ENCODE assay signal across 19 cellular contexts in the genomic region with DNA sequence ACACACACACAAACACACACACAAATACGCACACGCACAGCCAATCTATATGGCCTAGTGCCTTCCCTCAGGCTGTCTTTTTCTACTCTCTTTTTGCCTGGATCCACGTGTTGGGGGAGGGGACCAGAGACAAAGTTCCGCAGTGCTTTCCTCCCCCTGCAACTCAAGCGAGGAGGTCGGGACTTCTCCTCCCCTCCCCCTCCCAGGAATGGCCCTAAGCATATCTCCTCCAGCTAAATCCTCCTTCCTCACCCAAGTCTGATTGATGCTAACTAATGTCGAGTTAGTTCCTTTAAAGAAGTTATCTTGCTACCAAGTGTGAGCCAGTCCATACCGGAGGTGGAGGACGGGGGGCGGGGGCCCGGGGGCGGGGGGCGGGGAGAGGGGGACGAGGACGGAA.
DNase-seq lines count a peak whose midpoint lies in the region; TF ChIP-seq lines count a peak whose summit lies in the region.
"Had no signal": no experiment of that assay in that cellular context is flagged by ENCODE, and none has a peak within 500 bp of the region (broad histone marks: within the 10 kb centered on the region; RNA-seq: fewer than 3 reads in every experiment).

No MANE protein-coding gene starts in this region.

- H3K4me1 ChIP-seq in ectodermal cell (ENCODE audit: control insufficient read depth, insufficient read depth, low read length) = peaks cover 8% of the 10 kb centered on the region
- peaks cover 19% of the 10 kb centered on the region for H3K4me1 ChIP-seq in neural progenitor cell
- H3K4me1 ChIP-seq: A549; BLaER1 treated with 17β-estradiol and CSF1 and Interleukin-3, amounts not matched to agents 10 nM and 100 nM; SJSA1 had no signal

- H3K36me3 Mint-ChIP-seq in neural progenitor cell = peaks cover 4% of the 10 kb centered on the region

- H3F3A ChIP-seq in neural progenitor cell (ENCODE audit: low read depth) = peaks cover 22% of the 10 kb centered on the region

- H3K27me3 ChIP-seq in H7 (ENCODE audit: control insufficient read depth, insufficient read depth, low read length) (peaks cover 52% of the 10 kb centered on the region), ectodermal cell (ENCODE audit: control insufficient read depth, insufficient read depth, low read length, poor library complexity, severe bottlenecking) (peaks cover 37% of the 10 kb centered on the region), neural progenitor cell (peaks cover 54% of the 10 kb centered on the region)
- H3K27me3 ChIP-seq: SJSA1 had no signal

- H3K9me3 ChIP-seq in ectodermal cell (ENCODE audit: control insufficient read depth, low read length) (no peaks in the 10 kb centered on the region), iPS-18c (ENCODE audit: control insufficient read depth, insufficient read depth, low read length) (peaks cover 5% of the 10 kb centered on the region), neural progenitor cell (ENCODE audit: low read depth) (no peaks in the 10 kb centered on the region)
- H3K9me3 ChIP-seq: A549, SJSA1 had no signal

- no peak overlapping the region for H2AFZ ChIP-seq in neural progenitor cell (replicated peaks)
- H2AFZ ChIP-seq: PC-9 had no signal

- peaks cover 6% of the 10 kb centered on the region for H3K27me3 Mint-ChIP-seq in neural progenitor cell (ENCODE audit: insufficient read depth, low read depth)

- peak overlapping the region; percentile 86 for H3K4me3 Mint-ChIP-seq in neural progenitor cell

- no peak overlapping the region for H3K9ac ChIP-seq in neural progenitor cell
- H3K9ac ChIP-seq: BLaER1 treated with 17β-estradiol and CSF1 and Interleukin-3, amounts not matched to agents 10 nM and 100 nM had no signal

- H3K4me2 ChIP-seq in neural progenitor cell = peak overlapping the region; percentile 80
- H3K4me2 ChIP-seq: A549; BLaER1 treated with 17β-estradiol and CSF1 and Interleukin-3, amounts not matched to agents 10 nM and 100 nM; PC-9 had no signal

- no peak for TF ChIP-seq CTCF in neural progenitor cell (IDR thresholded peaks at IDR 0.05)
- no peak for TF ChIP-seq CTCF in RWPE1 (conservative IDR thresholded peaks at IDR 0.05; ENCODE audit: low read depth)

- H3K36me3 ChIP-seq in H7 (replicated peaks; ENCODE audit: control insufficient read depth, insufficient read depth, low read length) (no peaks in the 10 kb centered on the region), ectodermal cell (ENCODE audit: control insufficient read depth, insufficient read depth, low read length) (no peaks in the 10 kb centered on the region), neural progenitor cell (no peaks in the 10 kb centered on the region)
- H3K36me3 ChIP-seq: BLaER1 treated with 17β-estradiol and CSF1 and Interleukin-3, amounts not matched to agents 10 nM and 100 nM; SJSA1 had no signal

- H3K27ac Mint-ChIP-seq in neural progenitor cell = peak overlapping the region; percentile 3

- POLR2A ChIA-PET in RWPE1 (lab: Yijun Ruan, JAX; ENCODE audit: low non-redundant PET) = no interaction called here

- DNase-seq in H7 = peak; percentile 88
- peak; percentile 58 for DNase-seq in neural progenitor cell (ENCODE audit: low spot score)
- DNase-seq in RWPE1 (ENCODE audit: low spot score) = no peak
- no peak for DNase-seq in G401 (ENCODE audit: low spot score)
- DNase-seq in inferior parietal cortex (ENCODE audit: extremely low spot score) = no peak
- no peak for DNase-seq in CD1c-positive myeloid dendritic cell (ENCODE audit: extremely low spot score)
- DNase-seq: DMS79 treated with DMSO at 0.1 percent for 48 hours, GF-D8, KBM-7, NCI-H1417 treated with DMSO at 0.1 percent for 48 hours, NCI-H1930, NCI-H526 treated with DMSO at 0.1 percent for 48 hours, PC-9 had no signal

- in situ Hi-C loops in G401 (cut with HindIII; ENCODE audit: low sequenced_read_pairs) = no loop called here

- CTCF ChIA-PET in RWPE1 (lab: Yijun Ruan, JAX) = no interaction called here

- peak overlapping the region; percentile 38 for H3K4me3 ChIP-seq in H7 (ENCODE audit: insufficient read depth, low read depth, low read length)
- H3K4me3 ChIP-seq in ectodermal cell (ENCODE audit: insufficient read depth, low read depth, low read length) = peak overlapping the region; percentile 18
- peak overlapping the region; percentile 11; the same call in 1 of the 2 replicates for H3K4me3 ChIP-seq in iPS-18c (ENCODE audit: insufficient read depth, low read depth, low read length)
- peak overlapping the region; percentile 38 for H3K4me3 ChIP-seq in neural progenitor cell
- H3K4me3 ChIP-seq: A549; BLaER1 treated with 17β-estradiol and CSF1 and Interleukin-3, amounts not matched to agents 10 nM and 100 nM; PC-9; SJSA1 had no signal

- no peaks in the 10 kb centered on the region for H3K9me3 Mint-ChIP-seq in neural progenitor cell

- peaks cover 7% of the 10 kb centered on the region for H4K20me1 ChIP-seq in neural progenitor cell (ENCODE audit: low read depth)
- H4K20me1 ChIP-seq: BLaER1 treated with 17β-estradiol and CSF1 and Interleukin-3, amounts not matched to agents 10 nM and 100 nM had no signal

- no peak overlapping the region for H3K27ac ChIP-seq in ectodermal cell (ENCODE audit: insufficient read depth, low read depth, low read length, poor library complexity, severe bottlenecking)
- H3K27ac ChIP-seq in neural progenitor cell = no peak overlapping the region
- no peak overlapping the region for H3K27ac ChIP-seq in RWPE1
- H3K27ac ChIP-seq: A549; BLaER1 treated with 17β-estradiol and CSF1 and Interleukin-3, amounts not matched to agents 10 nM and 100 nM; HL-60; PC-9; SJSA1 had no signal

- 0 to 3% methylated on average over 6 to 9 of the region's 15 CpGs for WGBS in ectodermal cell, 2 experiments

- no peaks in the 10 kb centered on the region for H3K79me2 ChIP-seq in neural progenitor cell (ENCODE audit: low read depth)

- peaks cover 66% of the 10 kb centered on the region for H3K4me1 Mint-ChIP-seq in neural progenitor cell

Comparison
In these comparisons a context has a peak if more than half of its experiments do, and no peak if none do; other contexts are left out.
1. DNase-seq: peak in H7 (single experiment) and neural progenitor cell (single experiment); none in RWPE1 (single experiment), G401 (single experiment), inferior parietal cortex (single experiment) and CD1c-positive myeloid dendritic cell (single experiment).
2. Peak in every context shown above with its lines, with median percentiles within 50 percentile points of each other: H3K4me3 ChIP-seq.